ENCODE assay signal across 9 cellular contexts in genomic region chr3:194928831-194929594, GRCh38.
DNase-seq lines count a peak whose midpoint lies in the region; ATAC-seq, FAIRE-seq and TF ChIP-seq lines count a peak whose summit lies in the region.
"Had no signal": no experiment of that assay in that cellular context is flagged by ENCODE, and none has a peak within 500 bp of the region (broad histone marks: within the 10 kb centered on the region; RNA-seq: fewer than 3 reads in every experiment).

No MANE protein-coding gene starts in this region.

- TF ChIP-seq CTCF in WTC11 (IDR thresholded peaks at IDR 0.05) (peak; percentile 99), right atrium auricular region (IDR thresholded peaks at IDR 0.05) (peak in 1 of 2 donors; percentile 58)

- CTCF ChIA-PET in WTC11 (lab: Charles Lee): interaction anchor here (0.6 to 1.5 kb wide), 3 partner anchors 243 to 247 kb away, joined by 3 read pairs; no protein-coding TSS in a partner anchor

- peak; percentile 86 for ATAC-seq in WTC11
- no peak for ATAC-seq in stimulated activated memory B cell treated with anti-CD40 and anti-IgM and Interleukin-4, amounts not matched to agents 10 μg/mL and 1 μg/mL and 100 μg/mL, for 72 hours

- peaks cover 16% of the 10 kb centered on the region for H3K36me3 Mint-ChIP-seq in WTC11
- H3K36me3 Mint-ChIP-seq in stimulated activated memory B cell treated with anti-CD40 and anti-IgM and Interleukin-4, amounts not matched to agents 10 μg/mL and 1 μg/mL and 100 μg/mL, for 72 hours: no peaks in the 10 kb centered on the region

- peaks cover 4% of the 10 kb centered on the region for H3K27me3 Mint-ChIP-seq in WTC11 (ENCODE audit: low read depth)
- peaks cover 34% of the 10 kb centered on the region for H3K27me3 Mint-ChIP-seq in stimulated activated memory B cell treated with anti-CD40 and anti-IgM and Interleukin-4, amounts not matched to agents 10 μg/mL and 1 μg/mL and 100 μg/mL, for 72 hours

- no peak overlapping the region for H3K27ac ChIP-seq in right atrium auricular region
- H3K27ac ChIP-seq: parathyroid adenoma had no signal

- FAIRE-seq in GM12891 (lab: Jason Lieb, UNC): no peak

- DNase-seq in GM12891 (ENCODE audit: insufficient read length, low spot score): no peak
- peak; percentile 82 for DNase-seq in WTC11 (ENCODE audit: low spot score)
- peak; percentile 58 for DNase-seq in right atrium auricular region (ENCODE audit: low spot score)
- DNase-seq in putamen (ENCODE audit: low spot score): peak; percentile 14
- no peak for DNase-seq in KG1 (lab: John Stamatoyannopoulos, UW)
- no peak for DNase-seq in NCI-H2227 (lab: John Stamatoyannopoulos, UW; ENCODE audit: unreplicated experiment)
- no peak for DNase-seq in NCI-H146 (lab: John Stamatoyannopoulos, UW)

- H3K9me3 ChIP-seq in right atrium auricular region: peaks cover 0 to 3% of the 10 kb centered on the region in 2 donors

- no peaks in the 10 kb centered on the region for H3K27me3 ChIP-seq in right atrium auricular region

- TF ChIP-seq POLR2A in GM12891 (IDR thresholded peaks at IDR 0.05; ENCODE audit: low read depth, low read length): no peak

- POLR2A ChIA-PET in WTC11 (lab: Charles Lee): no interaction called here

- no peaks in the 10 kb centered on the region for H3K36me3 ChIP-seq in right atrium auricular region

- peaks cover 35% of the 10 kb centered on the region for H3K9me3 Mint-ChIP-seq in WTC11
- H3K9me3 Mint-ChIP-seq in stimulated activated memory B cell treated with anti-CD40 and anti-IgM and Interleukin-4, amounts not matched to agents 10 μg/mL and 1 μg/mL and 100 μg/mL, for 72 hours: peaks cover 5% of the 10 kb centered on the region

- H3K27ac Mint-ChIP-seq in WTC11: no peak overlapping the region
- no peak overlapping the region for H3K27ac Mint-ChIP-seq in stimulated activated memory B cell treated with anti-CD40 and anti-IgM and Interleukin-4, amounts not matched to agents 10 μg/mL and 1 μg/mL and 100 μg/mL, for 72 hours

- peaks cover 0 to 41% of the 10 kb centered on the region in 2 donors for H3K4me1 ChIP-seq in right atrium auricular region

- H3K4me3 ChIP-seq in right atrium auricular region: no peak overlapping the region

- H3K4me1 Mint-ChIP-seq in WTC11: peaks cover 17% of the 10 kb centered on the region
- H3K4me1 Mint-ChIP-seq in stimulated activated memory B cell treated with anti-CD40 and anti-IgM and Interleukin-4, amounts not matched to agents 10 μg/mL and 1 μg/mL and 100 μg/mL, for 72 hours: peaks cover 9% of the 10 kb centered on the region

- H3K4me3 Mint-ChIP-seq in WTC11: no peak overlapping the region
- H3K4me3 Mint-ChIP-seq in stimulated activated memory B cell treated with anti-CD40 and anti-IgM and Interleukin-4, amounts not matched to agents 10 μg/mL and 1 μg/mL and 100 μg/mL, for 72 hours: no peak overlapping the region

TF ChIP-seq in GM12891, 5 proteins besides CTCF, POLR2A, EP300 and RAD21:
- TF ChIP-seq TAF1 (IDR thresholded peaks at IDR 0.05; ENCODE audit: low read depth, low read length): no peak
- no peak for TF ChIP-seq POLR2AphosphoS5 (IDR thresholded peaks at IDR 0.05; ENCODE audit: low read depth, low read length)
- no peak for TF ChIP-seq POU2F2 (IDR thresholded peaks at IDR 0.05; ENCODE audit: low read depth, low read length)
- no peak for TF ChIP-seq PAX5 (IDR thresholded peaks at IDR 0.05; ENCODE audit: insufficient read depth, low read length, severe bottlenecking)
- TF ChIP-seq SPI1 (IDR thresholded peaks at IDR 0.05; ENCODE audit: low read depth, low read length): peak; percentile 57; the same call in 1 of the 2 replicates

TF ChIP-seq in WTC11, 78 proteins besides CTCF, POLR2A, EP300 and RAD21 (continues in another document):
- TF ChIP-seq NFYB (CRISPR knock-in tag; conservative IDR thresholded peaks at IDR 0.05; ENCODE audit: low read depth) (no peak), NR3C1 (CRISPR knock-in tag; conservative IDR thresholded peaks at IDR 0.05; ENCODE audit: low read depth) (no peak), NR1H2 (CRISPR knock-in tag; IDR thresholded peaks at IDR 0.05) (no peak), MYBL2 (CRISPR knock-in tag; IDR thresholded peaks at IDR 0.05) (no peak), ELF4 (CRISPR knock-in tag; IDR thresholded peaks at IDR 0.05; ENCODE audit: low read depth) (no peak), PRRX2 (CRISPR knock-in tag; IDR thresholded peaks at IDR 0.05) (no peak), MAX (CRISPR knock-in tag; IDR thresholded peaks at IDR 0.05) (peak; percentile 96), ATF1 (CRISPR knock-in tag; IDR thresholded peaks at IDR 0.05) (no peak), IRF2 (CRISPR knock-in tag; IDR thresholded peaks at IDR 0.05; ENCODE audit: borderline replicate concordance, low read depth) (no peak), KAT7 (CRISPR knock-in tag; IDR thresholded peaks at IDR 0.05; ENCODE audit: borderline replicate concordance) (no peak), ZNF512 (CRISPR knock-in tag; IDR thresholded peaks at IDR 0.05; ENCODE audit: borderline replicate concordance) (no peak), ETV6 (CRISPR knock-in tag; IDR thresholded peaks at IDR 0.05) (0 out of 2 replicates have a peak, but pooled peaks have one; percentile 31), ZNF532 (CRISPR knock-in tag; IDR thresholded peaks at IDR 0.05; ENCODE audit: borderline replicate concordance) (no peak), FOXJ3 (CRISPR knock-in tag; IDR thresholded peaks at IDR 0.05; ENCODE audit: borderline replicate concordance) (no peak), SOX15 (CRISPR knock-in tag; IDR thresholded peaks at IDR 0.05) (no peak), MXD4 (CRISPR knock-in tag; IDR thresholded peaks at IDR 0.05; ENCODE audit: borderline replicate concordance) (no peak), ZNF425 (CRISPR knock-in tag; conservative IDR thresholded peaks at IDR 0.05) (no peak), TP53 (CRISPR knock-in tag; IDR thresholded peaks at IDR 0.05) (no peak), TEAD4 (CRISPR knock-in tag; IDR thresholded peaks at IDR 0.05) (no peak), FOXP1 (CRISPR knock-in tag; IDR thresholded peaks at IDR 0.05; ENCODE audit: borderline replicate concordance) (no peak)

Comparison
In these comparisons a context has a peak if more than half of its experiments do, and no peak if none do; other contexts are left out.
1. DNase-seq: peak in WTC11 (single experiment), right atrium auricular region (single experiment) and putamen (single experiment); none in GM12891 (single experiment), KG1 (single experiment), NCI-H2227 (single experiment) and NCI-H146 (single experiment).